ENCODE assay signal across 34 cellular contexts in genomic region chr5:2864515-2864914, GRCh38.
"Had no signal": no experiment of that assay in that cellular context is flagged by ENCODE, and none has a peak within 500 bp of the region (broad histone marks: within the 10 kb centered on the region; RNA-seq: fewer than 3 reads in every experiment).

No MANE protein-coding gene starts in this region.

- H3K4me3 Mint-ChIP-seq: activated CD4-positive, alpha-beta memory T cell treated with anti-CD3 and anti-CD28 coated beads for 36 hours; activated CD4-positive, alpha-beta T cell treated with anti-CD3 and anti-CD28 coated beads, Interleukin-2, amount 10 ng/mL, durations not matched to agents 24 days and 14 days; activated naive CD4-positive, alpha-beta T cell treated with anti-CD3 and anti-CD28 coated beads for 36 hours; activated naive CD8-positive, alpha-beta T cell treated with anti-CD3 and anti-CD28 coated beads for 36 hours; activated T-helper 1 cell treated with anti-CD3 and anti-CD28 coated beads, Interleukin-12 subunit alpha, Interleukin-12 subunit beta, Interleukin-2, Interleukin-4 antibody, amounts not matched to agents 30 ng/mL and 10 ng/mL and 1 ng/mL, durations not matched to agents 14 hours and 24 hours and 36 hours; brain; naive thymus-derived CD8-positive, alpha-beta T cell; neural crest cell; T-helper 1 cell treated with Interleukin-12 subunit alpha and Interleukin-12 subunit beta and Interleukin-4 antibody, amounts not matched to agents 30 μg/mL and 1 μg/mL, for 36 hours had no signal

- H3K9me3 Mint-ChIP-seq: activated naive CD4-positive, alpha-beta T cell treated with anti-CD3 and anti-CD28 coated beads for 36 hours; brain had no signal

- H3K27me3 ChIP-seq: adrenal gland, ascending aorta, cardiac muscle cell, right lobe of liver, uterus had no signal

- DNase-seq: activated CD4-positive, alpha-beta memory T cell treated with anti-CD3 and anti-CD28 coated beads for 36 hours; activated CD4-positive, alpha-beta T cell treated with anti-CD3 and anti-CD28 coated beads, Interleukin-2, amount 10 ng/mL, durations not matched to agents 24 days and 14 days; activated CD8-positive, alpha-beta memory T cell treated with anti-CD3 and anti-CD28 coated beads, Interleukin-2, amount 50 U/mL, for 4 hours; activated effector memory CD4-positive, alpha-beta T cell treated with anti-CD3 and anti-CD28 coated beads, Interleukin-2, amount 50 U/mL, for 16 hours; activated naive CD4-positive, alpha-beta T cell treated with anti-CD3 and anti-CD28 coated beads for 36 hours; activated naive CD8-positive, alpha-beta T cell treated with anti-CD3 and anti-CD28 coated beads for 36 hours; activated T-cell treated with anti-CD3 and anti-CD28 coated beads, Interleukin-2, amount 50 U/mL, for 1 hour; adrenal gland; cerebellar nuclear complex; cortex of kidney; foreskin fibroblast; head of caudate nucleus; hippocampal formation; naive thymus-derived CD8-positive, alpha-beta T cell; right lobe of liver; stimulated activated CD4-positive, alpha-beta T cell treated with anti-CD3 and anti-CD28 coated beads, Interleukin-12 subunit alpha, Interleukin-12 subunit beta, amount 100 ng/mL, for 4 hours; stimulated activated CD4-positive, alpha-beta T cell treated with anti-CD3 and anti-CD28 coated beads, Interleukin-4, amount 100 ng/mL, for 1 hour; stimulated activated naive CD8-positive, alpha-beta T cell treated with anti-CD3 and anti-CD28 coated beads, Interleukin-15, Interleukin-2, amounts not matched to agents 100 U/mL and 50 U/mL, for 24 hours; T-helper 9 cell; trophoblast cell; uterus had no signal

- H3K36me3 Mint-ChIP-seq: activated CD4-positive, alpha-beta memory T cell treated with anti-CD3 and anti-CD28 coated beads for 36 hours; activated naive CD8-positive, alpha-beta T cell treated with anti-CD3 and anti-CD28 coated beads for 36 hours; brain; naive thymus-derived CD8-positive, alpha-beta T cell had no signal

- H3K27ac Mint-ChIP-seq: activated CD4-positive, alpha-beta memory T cell treated with anti-CD3 and anti-CD28 coated beads for 36 hours; activated CD4-positive, alpha-beta T cell treated with anti-CD3 and anti-CD28 coated beads, Interleukin-2, amount 10 ng/mL, durations not matched to agents 24 days and 14 days; activated naive CD4-positive, alpha-beta T cell treated with anti-CD3 and anti-CD28 coated beads for 36 hours; activated naive CD8-positive, alpha-beta T cell treated with anti-CD3 and anti-CD28 coated beads for 36 hours; activated T-helper 1 cell treated with anti-CD3 and anti-CD28 coated beads, Interleukin-12 subunit alpha, Interleukin-12 subunit beta, Interleukin-2, Interleukin-4 antibody, amounts not matched to agents 30 ng/mL and 10 ng/mL and 1 ng/mL, durations not matched to agents 14 hours and 24 hours and 36 hours; brain; naive thymus-derived CD8-positive, alpha-beta T cell; progenitor cell of endocrine pancreas; T-helper 1 cell treated with Interleukin-12 subunit alpha and Interleukin-12 subunit beta and Interleukin-4 antibody, amounts not matched to agents 30 μg/mL and 1 μg/mL, for 36 hours had no signal

- H3K27ac ChIP-seq: adrenal gland, ascending aorta, cardiac muscle cell, right lobe of liver, skin epidermis, thoracic aorta, uterus, VCaP had no signal

- H3K9me3 ChIP-seq: adrenal gland, ascending aorta, right lobe of liver, thoracic aorta, uterus had no signal

- FAIRE-seq: endothelial cell of umbilical vein, TTC549 had no signal

- ATAC-seq: activated CD4-positive, CD25-positive, alpha-beta regulatory T cell treated with anti-CD3 and anti-CD28 coated beads, Interleukin-2, amount 50 U/mL, for 24 hours; naive thymus-derived CD8-positive, alpha-beta T cell; right lobe of liver; stimulated activated naive CD8-positive, alpha-beta T cell treated with anti-CD3 and anti-CD28 coated beads, Interleukin-15, Interleukin-2, amounts not matched to agents 100 U/mL and 50 U/mL, for 24 hours had no signal

- H3K4me3 ChIP-seq: adrenal gland, ascending aorta, cardiac muscle cell, right lobe of liver, skin epidermis, thoracic aorta, uterus had no signal

- H3K36me3 ChIP-seq: adrenal gland, ascending aorta, cardiac muscle cell, right lobe of liver, thoracic aorta, uterus had no signal

- H3K4me1 ChIP-seq: adrenal gland, ascending aorta, right lobe of liver, uterus had no signal

- H3K4me1 Mint-ChIP-seq: activated CD4-positive, alpha-beta T cell treated with anti-CD3 and anti-CD28 coated beads, Interleukin-2, amount 10 ng/mL, durations not matched to agents 24 days and 14 days; activated naive CD8-positive, alpha-beta T cell treated with anti-CD3 and anti-CD28 coated beads for 36 hours; naive thymus-derived CD8-positive, alpha-beta T cell had no signal

- H3K27me3 Mint-ChIP-seq: activated CD4-positive, alpha-beta memory T cell treated with anti-CD3 and anti-CD28 coated beads for 36 hours; activated CD4-positive, alpha-beta T cell treated with anti-CD3 and anti-CD28 coated beads, Interleukin-2, amount 10 ng/mL, durations not matched to agents 24 days and 14 days; activated naive CD8-positive, alpha-beta T cell treated with anti-CD3 and anti-CD28 coated beads for 36 hours; brain had no signal
